9 cellular contexts compared by ENCODE assay signal in genomic region chr10:126062132-126063032, GRCh38.
DNase-seq lines count a peak whose midpoint lies in the region; ATAC-seq and TF ChIP-seq lines count a peak whose summit lies in the region.
"Had no signal": no experiment of that assay in that cellular context is flagged by ENCODE, and none has a peak within 500 bp of the region (broad histone marks: within the 10 kb centered on the region; RNA-seq: fewer than 3 reads in every experiment).

No MANE protein-coding gene starts in this region.

- POLR2A ChIA-PET in AG04450 (lab: Yijun Ruan, JAX) = interaction anchor here (0.6 to 0.9 kb wide), 3 partner anchors 49 to 191 kb away, joined by 3 read pairs; no protein-coding TSS in a partner anchor
- POLR2A ChIA-PET in CD4-positive, alpha-beta memory T cell (lab: Charles Lee; ENCODE audit: partially characterized antibody) = no interaction called here

- DNase-seq in AG04450 (ENCODE audit: low read depth, low spot score) (peak; percentile 88), NCI-H460 (ENCODE audit: extremely low read depth, low read depth) (peak; percentile 13), epithelial cell of proximal tubule (ENCODE audit: low read depth) (peak; percentile 93), myocyte (ENCODE audit: low read depth) (peak; percentile 100), T-helper 2 cell (no peak)
- DNase-seq in CD4-positive, alpha-beta memory T cell = no peak
- no peak for DNase-seq in stimulated activated CD8-positive, alpha-beta memory T cell treated with anti-CD3 and anti-CD28 coated beads, Interleukin-4, amount 100 ng/mL, for 48 hours
- DNase-seq: activated naive CD4-positive, alpha-beta T cell treated with anti-CD3 and anti-CD28 coated beads for 36 hours had no signal

- no peak for TF ChIP-seq CTCF in AG04450 (IDR thresholded peaks at IDR 0.05; ENCODE audit: low read depth, low read length)
- no peak for TF ChIP-seq CTCF in epithelial cell of proximal tubule (conservative IDR thresholded peaks at IDR 0.05; ENCODE audit: low read depth, low read length)

- peaks cover 0 to 12% of the 10 kb centered on the region in 2 donors for H3K27me3 Mint-ChIP-seq in CD4-positive, alpha-beta memory T cell

- H3K27ac ChIP-seq in AG04450 (ENCODE audit: low read depth, low read length) = peak overlapping the region; percentile 73
- H3K27ac ChIP-seq in CD4-positive, alpha-beta memory T cell (ENCODE audit: low read depth, low read length) = no peak overlapping the region

- CTCF ChIA-PET in AG04450 (lab: Charles Lee) = interaction anchor here (2.0 kb wide), 1 partner anchor 18 kb away, joined by 7 read pairs; no protein-coding TSS in a partner anchor
- CTCF ChIA-PET in CD4-positive, alpha-beta memory T cell (lab: Charles Lee; ENCODE audit: partially characterized antibody) = no interaction called here

- no peak for ATAC-seq in HG02973 (IDR thresholded peaks at IDR 0.05; ENCODE audit: unreplicated experiment)

- H3K27ac Mint-ChIP-seq in CD4-positive, alpha-beta memory T cell = no peak overlapping the region
- H3K27ac Mint-ChIP-seq: activated naive CD4-positive, alpha-beta T cell treated with anti-CD3 and anti-CD28 coated beads for 36 hours had no signal

- no peak overlapping the region for H3K4me3 Mint-ChIP-seq in CD4-positive, alpha-beta memory T cell
- H3K4me3 Mint-ChIP-seq: activated naive CD4-positive, alpha-beta T cell treated with anti-CD3 and anti-CD28 coated beads for 36 hours had no signal

- H3K4me1 ChIP-seq in CD4-positive, alpha-beta memory T cell (ENCODE audit: insufficient read depth, low read length) = no peaks in the 10 kb centered on the region

- intact Hi-C loops in CD4-positive, alpha-beta memory T cell (cut with micrococcal nuclease) = no loop called here

- H3K9me3 ChIP-seq in AG04450 (ENCODE audit: control insufficient read depth, insufficient read depth, low read length) = peaks cover 10% of the 10 kb centered on the region
- H3K9me3 ChIP-seq in CD4-positive, alpha-beta memory T cell (ENCODE audit: control insufficient read depth in 1 of 2, low read length in 2 of 2) = no peaks in the 10 kb centered on the region

- H3K4me3 ChIP-seq in AG04450 (ENCODE audit: low read depth, low read length) (no peak overlapping the region), epithelial cell of proximal tubule (ENCODE audit: low read depth, low read length) (no peak overlapping the region)
- no peak overlapping the region for H3K4me3 ChIP-seq in CD4-positive, alpha-beta memory T cell (ENCODE audit: low read length in 2 of 2)

- no peaks in the 10 kb centered on the region for H3K27me3 ChIP-seq in AG04450 (ENCODE audit: control insufficient read depth, insufficient read depth, low read length)
- no peaks in the 10 kb centered on the region for H3K27me3 ChIP-seq in CD4-positive, alpha-beta memory T cell (ENCODE audit: insufficient read depth, low read length)

- H3K9me3 Mint-ChIP-seq in CD4-positive, alpha-beta memory T cell = peaks cover 0 to 4% (median 0%) of the 10 kb centered on the region in 8 donors
- H3K9me3 Mint-ChIP-seq: activated naive CD4-positive, alpha-beta T cell treated with anti-CD3 and anti-CD28 coated beads for 36 hours had no signal

- no peaks in the 10 kb centered on the region for H3K4me1 Mint-ChIP-seq in CD4-positive, alpha-beta memory T cell

- peaks cover 0 to 3% of the 10 kb centered on the region in 2 donors for H3K36me3 Mint-ChIP-seq in CD4-positive, alpha-beta memory T cell

- H3K36me3 ChIP-seq in CD4-positive, alpha-beta memory T cell (ENCODE audit: insufficient read depth, low read length) = no peaks in the 10 kb centered on the region

Comparison
In these comparisons a context has a peak if more than half of its experiments do, and no peak if none do; other contexts are left out.
1. DNase-seq: peak in AG04450 (single experiment), NCI-H460 (single experiment), epithelial cell of proximal tubule (single experiment) and myocyte (single experiment); none in CD4-positive, alpha-beta memory T cell (0 of 5), T-helper 2 cell (0 of 5) and stimulated activated CD8-positive, alpha-beta memory T cell treated with anti-CD3 and anti-CD28 coated beads, Interleukin-4, amount 100 ng/mL, for 48 hours (single experiment).